8 cellular contexts compared by ENCODE assay signal in genomic region chr3:44476963-44477311, GRCh38. TPM values are rescaled to one million over a fixed set of nuclear protein-coding genes. Genes with fewer than 3 reads are reported as not detected.
DNase-seq lines count a peak whose midpoint lies in the region; ATAC-seq and TF ChIP-seq lines count a peak whose summit lies in the region.

No MANE protein-coding gene starts in this region.

- WGBS in mammary epithelial cell (ENCODE audit: low coverage, missing lambda C conversion rate), result 0% methylated on average over 5 of the region's 5 CpGs

- H2AFZ ChIP-seq in mammary epithelial cell (ENCODE audit: low read depth, low read length), result peak overlapping the region; percentile 100

- H3K79me2 ChIP-seq in mammary epithelial cell (ENCODE audit: insufficient read depth, low read length), result peaks cover 47% of the 10 kb centered on the region

- TSS peak; percentile 65 for BruUV-seq in mammary epithelial cell (replicated peaks; lab: Mats Ljungman, UMichigan)

- peak overlapping the region; percentile 83 for H3K4me3 Mint-ChIP-seq in stimulated activated naive CD8-positive, alpha-beta T cell treated with anti-CD3 and anti-CD28 coated beads, Interleukin-15, Interleukin-2, amounts not matched to agents 100 ng/mL and 50 ng/mL, for 24 hours

- peaks cover 25% of the 10 kb centered on the region for H3K4me1 Mint-ChIP-seq in stimulated activated naive CD8-positive, alpha-beta T cell treated with anti-CD3 and anti-CD28 coated beads, Interleukin-15, Interleukin-2, amounts not matched to agents 100 ng/mL and 50 ng/mL, for 24 hours (ENCODE audit: low read depth)

- ATAC-seq in stimulated activated naive CD8-positive, alpha-beta T cell treated with anti-CD3 and anti-CD28 coated beads, Interleukin-15, Interleukin-2, amounts not matched to agents 100 U/mL and 50 U/mL, for 24 hours, result no peak
- no peak for ATAC-seq in mucosa of descending colon
- no peak for ATAC-seq in GM19324 (IDR thresholded peaks at IDR 0.05; ENCODE audit: low FRiP score, unreplicated experiment)
- no peak for ATAC-seq in GM19023 (IDR thresholded peaks at IDR 0.05; ENCODE audit: unreplicated experiment)

- CTCF ChIA-PET in mammary epithelial cell (lab: Charles Lee; ENCODE audit: low non-redundant PET), result no interaction called here

- no peaks in the 10 kb centered on the region for H3K9me3 Mint-ChIP-seq in stimulated activated naive CD8-positive, alpha-beta T cell treated with anti-CD3 and anti-CD28 coated beads, Interleukin-15, Interleukin-2, amounts not matched to agents 100 ng/mL and 50 ng/mL, for 24 hours

- intact Hi-C loops in mammary epithelial cell (cut with micrococcal nuclease) (loop anchor here (1.0 to 5.0 kb wide), 4 partner anchors 8 to 145 kb away; partner anchors contain the start of gene TCAIM), mucosa of descending colon (cut with DNase I, micrococcal nuclease) (no loop called here)

- DNase-seq in stimulated activated naive CD8-positive, alpha-beta T cell treated with anti-CD3 and anti-CD28 coated beads, Interleukin-15, Interleukin-2, amounts not matched to agents 100 U/mL and 50 U/mL, for 24 hours, result no peak
- DNase-seq in mammary epithelial cell, result no peak
- DNase-seq in mucosa of descending colon, result no peak
- no peak for DNase-seq in DMS 273 treated with DMSO at 0.1 percent for 48 hours (lab: John Stamatoyannopoulos, UW)
- DNase-seq in 8988T, result no peak

- in situ Hi-C loops in mammary epithelial cell (cut with MboI; ENCODE audit: low sequenced_read_pairs in 2 of 2), result no loop called here

- peak overlapping the region; percentile 65 for H3K9ac ChIP-seq in mammary epithelial cell (ENCODE audit: insufficient read depth, low read length)

- peak overlapping the region; percentile 33 for H3K27ac ChIP-seq in mammary epithelial cell (ENCODE audit: insufficient read depth, low read depth, low read length)

- H3K4me1 ChIP-seq in mammary epithelial cell (ENCODE audit: insufficient read depth, low read length) (peaks cover 8% of the 10 kb centered on the region), mucosa of descending colon (ENCODE audit: low read depth) (peaks cover 2% of the 10 kb centered on the region)

- dilution Hi-C loops in mammary epithelial cell (cut with HindIII; ENCODE audit: low sequenced_read_pairs), result no loop called here

- H3K27me3 Mint-ChIP-seq in stimulated activated naive CD8-positive, alpha-beta T cell treated with anti-CD3 and anti-CD28 coated beads, Interleukin-15, Interleukin-2, amounts not matched to agents 100 ng/mL and 50 ng/mL, for 24 hours, result no peaks in the 10 kb centered on the region

- H4K20me1 ChIP-seq in mammary epithelial cell (ENCODE audit: insufficient read depth, low read length), result no peaks in the 10 kb centered on the region

- no peaks in the 10 kb centered on the region for H3K27me3 ChIP-seq in mammary epithelial cell (ENCODE audit: insufficient read depth, low read length)

- H3K9me3 ChIP-seq in mammary epithelial cell (replicated peaks; ENCODE audit: insufficient read depth, low read length) (no peaks in the 10 kb centered on the region), mucosa of descending colon (no peaks in the 10 kb centered on the region)

- H3K4me3 ChIP-seq in mammary epithelial cell (replicated peaks in 1 of 3; ENCODE audit: insufficient read depth in 1 of 3, low read depth in 2 of 3, low read length in 3 of 3) (peak overlapping the region; percentile 57 to 90 (median 77)), mucosa of descending colon (peak overlapping the region; percentile 61)

- peaks cover under 1% of the 10 kb centered on the region for H3K36me3 Mint-ChIP-seq in stimulated activated naive CD8-positive, alpha-beta T cell treated with anti-CD3 and anti-CD28 coated beads, Interleukin-15, Interleukin-2, amounts not matched to agents 100 ng/mL and 50 ng/mL, for 24 hours (ENCODE audit: low read depth)

- TF ChIP-seq CTCF in mammary epithelial cell (conservative IDR thresholded peaks at IDR 0.05 in 1 of 2, IDR thresholded peaks at IDR 0.05 in 1 of 2; ENCODE audit: extremely low read depth in 1 of 2, insufficient read depth in 1 of 2, low read depth in 1 of 2, low read length in 2 of 2) (no peak), mucosa of descending colon (IDR thresholded peaks at IDR 0.05) (no peak)

- peak overlapping the region; percentile 91 for H3K4me2 ChIP-seq in mammary epithelial cell (ENCODE audit: insufficient read depth, low read depth, low read length)

- H3K36me3 ChIP-seq in mammary epithelial cell (ENCODE audit: insufficient read depth, low read length) (no peaks in the 10 kb centered on the region), mucosa of descending colon (ENCODE audit: low read depth) (no peaks in the 10 kb centered on the region)

- H3K27ac Mint-ChIP-seq in stimulated activated naive CD8-positive, alpha-beta T cell treated with anti-CD3 and anti-CD28 coated beads, Interleukin-15, Interleukin-2, amounts not matched to agents 100 ng/mL and 50 ng/mL, for 24 hours, result peak overlapping the region; percentile 72

RNA-seq across cellular contexts. Expression of gene ZNF445, which starts 0.5 kb away (rescaled TPM):
- total RNA-seq in mammary epithelial cell (10 to 100 TPM in 1 of 2 donors, 1 to 10 TPM in 1; 7.5 to 14.2 TPM), mucosa of descending colon (10 to 100 TPM; 10.0 to 26.4 (median 16.8) TPM)
- 1.9 TPM for polyA plus RNA-seq in mammary epithelial cell
- 19.9 TPM for polyA minus RNA-seq in mammary epithelial cell
